Comparison of ENCODE assay signal across 1 cellular context in genomic region chr4:37370052-37370451, GRCh38.
TF ChIP-seq lines count a peak whose summit lies in the region.

No MANE protein-coding gene starts in this region.

TF ChIP-seq in HepG2, 621 proteins besides CTCF, POLR2A, EP300 and RAD21 (continued from another document):
- TF ChIP-seq ZBTB7A (CRISPR knock-in tag; IDR thresholded peaks at IDR 0.05) = no peak
- TF ChIP-seq PAF1 (CRISPR knock-in tag; IDR thresholded peaks at IDR 0.05) = no peak
